In the genomic region with DNA sequence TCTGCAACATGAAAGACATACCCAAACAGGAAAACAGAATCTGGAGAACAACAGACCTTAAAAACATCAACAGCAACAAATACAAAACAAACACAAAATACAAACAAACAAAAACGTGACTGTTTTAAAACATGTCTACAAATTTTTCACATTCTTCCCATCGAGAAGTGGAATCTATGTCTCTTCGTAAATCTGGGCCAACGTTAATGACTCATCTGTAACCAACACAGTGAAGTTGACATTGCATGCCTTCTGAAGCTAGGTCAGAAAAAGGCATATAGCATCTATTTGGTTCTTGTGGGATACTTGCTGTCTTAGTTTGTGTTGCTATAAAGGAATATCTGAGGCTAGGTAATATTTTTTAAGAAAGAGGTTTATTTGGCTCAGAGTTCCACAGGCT, we compare ENCODE assay signal across 17 cellular contexts.
A peak's percentile ranks its signal among the peaks of the same experiment; 100 is the strongest.
DNase-seq lines count a peak whose midpoint lies in the region; ATAC-seq and TF ChIP-seq lines count a peak whose summit lies in the region.
"Had no signal": no experiment of that assay in that cellular context is flagged by ENCODE, and none has a peak within 500 bp of the region (broad histone marks: within the 10 kb centered on the region; RNA-seq: fewer than 3 reads in every experiment).

No MANE protein-coding gene starts in this region.

- no peak overlapping the region for H3K9ac ChIP-seq in mesenchymal stem cell (ENCODE audit: low read length)
- H3K9ac ChIP-seq: BLaER1 had no signal

- H3K4me3 Mint-ChIP-seq in HFFc6 = peak overlapping the region; percentile 18; the same call in 1 of the 2 replicates
- H3K4me3 Mint-ChIP-seq: activated B cell treated with CpG ODN at 0.5 μM for 24 hours; activated naive CD4-positive, alpha-beta T cell treated with anti-CD3 and anti-CD28 coated beads for 36 hours; stimulated activated effector memory CD8-positive, alpha-beta T cell treated with anti-CD3 and anti-CD28 coated beads, Interleukin-12 subunit alpha, Interleukin-12 subunit beta, amount 100 ng/mL, for 72 hours had no signal

- no peak overlapping the region for H3K23ac ChIP-seq in mesenchymal stem cell (ENCODE audit: low read length in 2 of 2)

- no peaks in the 10 kb centered on the region for H3K4me1 ChIP-seq in mesenchymal stem cell (ENCODE audit: control insufficient read depth, insufficient read depth, low read depth, low read length)
- H3K4me1 ChIP-seq: BLaER1 had no signal

- H3K27ac Mint-ChIP-seq in HFFc6 = peak overlapping the region; percentile 42
- H3K27ac Mint-ChIP-seq: activated B cell treated with CpG ODN at 0.5 μM for 24 hours; activated naive CD4-positive, alpha-beta T cell treated with anti-CD3 and anti-CD28 coated beads for 36 hours; stimulated activated effector memory CD8-positive, alpha-beta T cell treated with anti-CD3 and anti-CD28 coated beads, Interleukin-12 subunit alpha, Interleukin-12 subunit beta, amount 100 ng/mL, for 72 hours had no signal

- H2BK12ac ChIP-seq in mesenchymal stem cell (ENCODE audit: low read length in 2 of 2) = no peak overlapping the region

- TF ChIP-seq CTCF in HFFc6 (IDR thresholded peaks at IDR 0.05) (no peak), brain microvascular endothelial cell (IDR thresholded peaks at IDR 0.05; ENCODE audit: low read depth, low read length, missing control alignments) (no peak)

- H3K4ac ChIP-seq in mesenchymal stem cell (ENCODE audit: low read depth in 1 of 2, low read length in 2 of 2) = no peak overlapping the region

- in situ Hi-C loops in brain microvascular endothelial cell (cut with HindIII; ENCODE audit: low pct_ligation_motif_present, low sequenced_read_pairs) = no loop called here

- H2AFZ ChIP-seq in mesenchymal stem cell (ENCODE audit: low read depth, low read length) = no peak overlapping the region

- no peak overlapping the region for H2BK120ac ChIP-seq in mesenchymal stem cell (ENCODE audit: low read depth, low read length)

- H3K4me2 ChIP-seq in mesenchymal stem cell (ENCODE audit: low read length, poor library complexity, severe bottlenecking) = no peak overlapping the region
- H3K4me2 ChIP-seq: BLaER1 had no signal

- H3K36me3 Mint-ChIP-seq in HFFc6 (ENCODE audit: low read depth) = no peaks in the 10 kb centered on the region
- H3K36me3 Mint-ChIP-seq: stimulated activated effector memory CD8-positive, alpha-beta T cell treated with anti-CD3 and anti-CD28 coated beads, Interleukin-12 subunit alpha, Interleukin-12 subunit beta, amount 100 ng/mL, for 72 hours had no signal

- H2AK5ac ChIP-seq in mesenchymal stem cell (ENCODE audit: low read length, severe bottlenecking) = no peak overlapping the region

- H3K79me1 ChIP-seq in mesenchymal stem cell (replicated peaks; ENCODE audit: low read length, poor library complexity, severe bottlenecking) = no peaks in the 10 kb centered on the region

- WGBS in mesenchymal stem cell = 8% methylated on average over 4 of the region's 4 CpGs

- no peak overlapping the region for H3K18ac ChIP-seq in mesenchymal stem cell (ENCODE audit: low read depth in 1 of 2, low read length in 2 of 2)

- H3K4me3 ChIP-seq in brain microvascular endothelial cell (ENCODE audit: low read depth, low read length) (no peak overlapping the region), mesenchymal stem cell (ENCODE audit: insufficient read depth in 1 of 2, low read depth in 1 of 2, low read length in 2 of 2) (no peak overlapping the region)
- H3K4me3 ChIP-seq: BLaER1, tibial nerve had no signal

- no peak overlapping the region for H4K91ac ChIP-seq in mesenchymal stem cell (ENCODE audit: low read length)

- no peak overlapping the region for H2BK5ac ChIP-seq in mesenchymal stem cell (ENCODE audit: low read depth, low read length, poor library complexity, severe bottlenecking)

- DNase-seq in AG08395 (ENCODE audit: low spot score) (peak; percentile 86), HFFc6 (peak; percentile 77), brain microvascular endothelial cell (peak; percentile 72), mesenchymal stem cell (peak; percentile 77), nucleus accumbens (lab: John Stamatoyannopoulos, UW) (no peak), NCI-H187 (lab: John Stamatoyannopoulos, UW) (no peak)
- no peak for DNase-seq in activated CD4-positive, CD25-positive, alpha-beta regulatory T cell treated with anti-CD3 and anti-CD28 coated beads, Interleukin-2, amount 50 U/mL, for 72 hours
- DNase-seq: activated B cell treated with CpG ODN at 0.5 μM for 24 hours; activated naive CD4-positive, alpha-beta T cell treated with anti-CD3 and anti-CD28 coated beads for 36 hours; islet precursor cell; mesendoderm; NCI-H2029; occipital lobe had no signal

- no peak for ATAC-seq in GM18907 (IDR thresholded peaks at IDR 0.05; ENCODE audit: unreplicated experiment)
- ATAC-seq: stimulated activated effector memory CD8-positive, alpha-beta T cell treated with anti-CD3 and anti-CD28 coated beads, Interleukin-12 subunit alpha, Interleukin-12 subunit beta, amount 100 ng/mL, for 72 hours had no signal

- H3K36me3 ChIP-seq in brain microvascular endothelial cell (replicated peaks) = no peaks in the 10 kb centered on the region
- H3K36me3 ChIP-seq in mesenchymal stem cell (ENCODE audit: control insufficient read depth in 1 of 2, insufficient read depth in 2 of 2, low read depth in 1 of 2, low read length in 2 of 2) = no peaks in the 10 kb centered on the region
- H3K36me3 ChIP-seq: BLaER1, tibial nerve had no signal

- peaks cover 28% of the 10 kb centered on the region for H3K4me1 Mint-ChIP-seq in HFFc6 (ENCODE audit: low read depth)
- H3K4me1 Mint-ChIP-seq: activated B cell treated with CpG ODN at 0.5 μM for 24 hours; stimulated activated effector memory CD8-positive, alpha-beta T cell treated with anti-CD3 and anti-CD28 coated beads, Interleukin-12 subunit alpha, Interleukin-12 subunit beta, amount 100 ng/mL, for 72 hours had no signal

- no peak overlapping the region for H4K8ac ChIP-seq in mesenchymal stem cell (ENCODE audit: low read length)

- H3K9me3 Mint-ChIP-seq in HFFc6 = no peaks in the 10 kb centered on the region
- H3K9me3 Mint-ChIP-seq: activated naive CD4-positive, alpha-beta T cell treated with anti-CD3 and anti-CD28 coated beads for 36 hours; stimulated activated effector memory CD8-positive, alpha-beta T cell treated with anti-CD3 and anti-CD28 coated beads, Interleukin-12 subunit alpha, Interleukin-12 subunit beta, amount 100 ng/mL, for 72 hours had no signal

- no peak overlapping the region for H2BK15ac ChIP-seq in mesenchymal stem cell (ENCODE audit: low read depth, poor library complexity, severe bottlenecking)

- H3K27me3 ChIP-seq in brain microvascular endothelial cell (replicated peaks) = no peaks in the 10 kb centered on the region
- H3K27me3 ChIP-seq in mesenchymal stem cell (ENCODE audit: control insufficient read depth in 1 of 2, insufficient read depth in 1 of 2, low read length in 2 of 2) = no peaks in the 10 kb centered on the region
- H3K27me3 ChIP-seq: BLaER1, tibial nerve had no signal

- H3K9me3 ChIP-seq in mesenchymal stem cell (ENCODE audit: control insufficient read depth, low read length) = no peaks in the 10 kb centered on the region
- H3K9me3 ChIP-seq: BLaER1, tibial nerve had no signal

- no peak overlapping the region for H3K14ac ChIP-seq in mesenchymal stem cell (ENCODE audit: low read length in 2 of 2)

- H3K27ac ChIP-seq in brain microvascular endothelial cell = no peak overlapping the region
- H3K27ac ChIP-seq in mesenchymal stem cell (ENCODE audit: low read length, poor library complexity, severe bottlenecking) = no peak overlapping the region
- H3K27ac ChIP-seq: BLaER1, tibial nerve had no signal

- H3K27me3 Mint-ChIP-seq in HFFc6 (ENCODE audit: insufficient read depth) = no peaks in the 10 kb centered on the region; the same call in none of the 2 replicates
- H3K27me3 Mint-ChIP-seq: activated B cell treated with CpG ODN at 0.5 μM for 24 hours had no signal

Comparison
In these comparisons a context has a peak if more than half of its experiments do, and no peak if none do; other contexts are left out.
1. DNase-seq: peak in AG08395 (single experiment), HFFc6 (single experiment), brain microvascular endothelial cell (single experiment) and mesenchymal stem cell (single experiment); none in nucleus accumbens (0 of 56), NCI-H187 (0 of 2) and activated CD4-positive, CD25-positive, alpha-beta regulatory T cell treated with anti-CD3 and anti-CD28 coated beads, Interleukin-2, amount 50 U/mL, for 72 hours (single experiment).